Comparison of ENCODE assay signal across 8 cellular contexts in genomic region chr3:48400824-48401433, GRCh38. TPM values are rescaled to one million over a fixed set of nuclear protein-coding genes. Genes with fewer than 3 reads are reported as not detected.
A peak's percentile ranks its signal among the peaks of the same experiment; 100 is the strongest.
DNase-seq lines count a peak whose midpoint lies in the region; ATAC-seq and TF ChIP-seq lines count a peak whose summit lies in the region.

No MANE protein-coding gene starts in this region.

- intact Hi-C loops in vagina (cut with DNase I), result loop anchor here (5.0 kb wide), 1 partner anchor 36 kb away; no protein-coding TSS in a partner anchor

- H3K4me1 Mint-ChIP-seq in progenitor cell of endocrine pancreas (ENCODE audit: low read depth), result peaks cover 9% of the 10 kb centered on the region

- no peak overlapping the region for H3K4me3 ChIP-seq in vagina

- peaks cover 12% of the 10 kb centered on the region for H3K4me1 ChIP-seq in vagina

- H3K9me3 ChIP-seq in vagina, result no peaks in the 10 kb centered on the region

- peaks cover 1% of the 10 kb centered on the region for H3K27me3 Mint-ChIP-seq in progenitor cell of endocrine pancreas

- no peak for TF ChIP-seq POLR2A in vagina (IDR thresholded peaks at IDR 0.05)

- H3K9me3 Mint-ChIP-seq in progenitor cell of endocrine pancreas (ENCODE audit: low read depth), result no peaks in the 10 kb centered on the region

- peak overlapping the region; percentile 82 for H3K27ac ChIP-seq in vagina

- H3K27me3 ChIP-seq in vagina, result no peaks in the 10 kb centered on the region

- H3K36me3 ChIP-seq in vagina, result peaks cover 0 to 21% of the 10 kb centered on the region in 2 donors

- DNase-seq in COLO829 (ENCODE audit: low spot score) (peak; percentile 86), RKO (ENCODE audit: low spot score) (peak; percentile 49), glomerular visceral epithelial cell (ENCODE audit: extremely low spot score) (peak; percentile 66), progenitor cell of endocrine pancreas (ENCODE audit: low spot score, unreplicated experiment) (no peak), vagina (ENCODE audit: extremely low spot score in 2 of 2) (no peak)
- peak; percentile 46 for DNase-seq in activated gamma-delta T cell treated with anti-CD3 and anti-CD28 coated beads, Interleukin-2, amount 50 U/mL, for 16 hours (ENCODE audit: low read depth)

- H3K4me3 Mint-ChIP-seq in progenitor cell of endocrine pancreas (ENCODE audit: low read depth), result no peak overlapping the region

- ATAC-seq in HG02763 (IDR thresholded peaks at IDR 0.05; ENCODE audit: unreplicated experiment) (peak; percentile 54), HG03159 (IDR thresholded peaks at IDR 0.05; ENCODE audit: unreplicated experiment) (no peak)

- TF ChIP-seq CTCF in progenitor cell of endocrine pancreas (IDR thresholded peaks at IDR 0.05; ENCODE audit: unreplicated experiment) (peak; percentile 76), vagina (IDR thresholded peaks at IDR 0.05) (peak; percentile 77 to 95 (median 83))

- peak overlapping the region; percentile 76 for H3K27ac Mint-ChIP-seq in progenitor cell of endocrine pancreas

- peaks cover 15% of the 10 kb centered on the region for H3K36me3 Mint-ChIP-seq in progenitor cell of endocrine pancreas (ENCODE audit: insufficient read depth)

RNA-seq across cellular contexts. Expression of gene FBXW12, which starts 28.9 kb away (rescaled TPM):
- total RNA-seq in progenitor cell of endocrine pancreas, result 0.20 and 0.38 TPM in 2 replicates
- not detected for total RNA-seq in vagina

RNA-seq across cellular contexts. Expression of gene PLXNB1, which starts 29.0 kb away (rescaled TPM):
- 535 and 543 TPM in 2 replicates for total RNA-seq in progenitor cell of endocrine pancreas
- total RNA-seq in vagina, result 257 TPM

RNA-seq across cellular contexts. Expression of gene CCDC51, which starts 39.0 kb away (rescaled TPM):
- total RNA-seq in progenitor cell of endocrine pancreas, result 11.4 and 13.2 TPM in 2 replicates
- 11.5 TPM for total RNA-seq in vagina

RNA-seq across cellular contexts. Expression of gene TMA7, which starts 39.1 kb away (rescaled TPM):
- total RNA-seq in progenitor cell of endocrine pancreas (236 and 253 TPM in 2 replicates), vagina (251 TPM)

RNA-seq across cellular contexts. Expression of gene ATRIP, which starts 45.6 kb away (rescaled TPM):
- total RNA-seq in progenitor cell of endocrine pancreas (13.8 and 15.2 TPM in 2 replicates), vagina (13.8 TPM)

Comparison
In these comparisons a context has a peak if more than half of its experiments do, and no peak if none do; other contexts are left out.
1. DNase-seq: peak in COLO829 (single experiment), RKO (single experiment), activated gamma-delta T cell treated with anti-CD3 and anti-CD28 coated beads, Interleukin-2, amount 50 U/mL, for 16 hours (single experiment) and glomerular visceral epithelial cell (single experiment); none in progenitor cell of endocrine pancreas (single experiment) and vagina (0 of 2).